In genomic region chr1:938088-938683, GRCh38 we compare ENCODE assay signal across 8 cellular contexts. TPM values are rescaled to one million over a fixed set of nuclear protein-coding genes. Genes with fewer than 3 reads are reported as not detected.
DNase-seq lines count a peak whose midpoint lies in the region; ATAC-seq and TF ChIP-seq lines count a peak whose summit lies in the region.

No MANE protein-coding gene starts in this region.

- H4K91ac ChIP-seq in neuronal stem cell (ENCODE audit: low read depth, low read length, poor library complexity): no peak overlapping the region

- ATAC-seq in activated T-cell treated with anti-CD3 and anti-CD28 coated beads, Interleukin-2, amount 50 U/mL, for 4 hours: no peak
- ATAC-seq in HG03139 (IDR thresholded peaks at IDR 0.05; ENCODE audit: unreplicated experiment) (no peak), HG03159 (IDR thresholded peaks at IDR 0.05; ENCODE audit: unreplicated experiment) (no peak)

- H3K9me3 Mint-ChIP-seq in activated T-cell treated with anti-CD3 and anti-CD28 coated beads, Interleukin-2, amount 50 U/mL, for 4 hours: no peaks in the 10 kb centered on the region

- DNase-seq in DMS53 treated with DMSO at 0.1 percent for 48 hours (lab: John Stamatoyannopoulos, UW; ENCODE audit: unreplicated experiment): peak; percentile 20
- DNase-seq in NAMALWA (ENCODE audit: low spot score): peak; percentile 53
- peak; percentile 56 for DNase-seq in colonic mucosa
- no peak for DNase-seq in neuronal stem cell (ENCODE audit: low spot score)
- DNase-seq in activated T-cell treated with anti-CD3 and anti-CD28 coated beads, Interleukin-2, amount 50 U/mL, for 4 hours: no peak
- DNase-seq in Kasumi-1 (lab: John Stamatoyannopoulos, UW): no peak

- TF ChIP-seq CTCF in colonic mucosa (IDR thresholded peaks at IDR 0.05): peak; percentile 36

- H3K18ac ChIP-seq in neuronal stem cell (ENCODE audit: low read length): no peak overlapping the region

- peaks cover 10% of the 10 kb centered on the region for H3K4me1 Mint-ChIP-seq in activated T-cell treated with anti-CD3 and anti-CD28 coated beads, Interleukin-2, amount 50 U/mL, for 4 hours (ENCODE audit: low read depth)

- no CpG with 5 or more reads among the region's 15 CpGs for WGBS in neuronal stem cell (ENCODE audit: extremely low coverage in 2 of 2, insufficient read length in 2 of 2, insufficient replicate concordance in 1 of 2), 2 donors

- peak overlapping the region; percentile 55 for H2BK15ac ChIP-seq in neuronal stem cell (ENCODE audit: low read length)

- H4K8ac ChIP-seq in neuronal stem cell (ENCODE audit: low read depth, low read length): no peak overlapping the region

- no peak overlapping the region for H3K4me2 ChIP-seq in neuronal stem cell (ENCODE audit: insufficient read depth, low read length, poor library complexity, severe bottlenecking)

- no peaks in the 10 kb centered on the region for H3K36me3 ChIP-seq in colonic mucosa
- no peaks in the 10 kb centered on the region for H3K36me3 ChIP-seq in neuronal stem cell (replicated peaks in 1 of 2; ENCODE audit: control insufficient read depth in 2 of 2, insufficient read depth in 2 of 2, low read length in 2 of 2)

- no peak overlapping the region for H3K9ac ChIP-seq in colonic mucosa (ENCODE audit: low read depth in 2 of 2, low read length in 2 of 2)
- H3K9ac ChIP-seq in neuronal stem cell (ENCODE audit: low read depth, low read length, poor library complexity): peak overlapping the region; percentile 44

- peaks cover 50% of the 10 kb centered on the region for H3K27me3 Mint-ChIP-seq in activated T-cell treated with anti-CD3 and anti-CD28 coated beads, Interleukin-2, amount 50 U/mL, for 4 hours (ENCODE audit: low read depth)

- no peak overlapping the region for H3K14ac ChIP-seq in neuronal stem cell (ENCODE audit: low read length)

- intact Hi-C loops in colonic mucosa (cut with DNase I): loop anchor here (2.0 kb wide), 1 partner anchor 33 kb away; no protein-coding TSS in a partner anchor

- no peak overlapping the region for H2AFZ ChIP-seq in neuronal stem cell (ENCODE audit: low read length)

- no peak overlapping the region for H3K4ac ChIP-seq in neuronal stem cell (ENCODE audit: low read length)

- H3K4me3 Mint-ChIP-seq in activated T-cell treated with anti-CD3 and anti-CD28 coated beads, Interleukin-2, amount 50 U/mL, for 4 hours: no peak overlapping the region

- no peaks in the 10 kb centered on the region for H3K36me3 Mint-ChIP-seq in activated T-cell treated with anti-CD3 and anti-CD28 coated beads, Interleukin-2, amount 50 U/mL, for 4 hours (ENCODE audit: insufficient read depth)

- H3K27me3 ChIP-seq in colonic mucosa (peaks cover 74% of the 10 kb centered on the region), neuronal stem cell (ENCODE audit: control insufficient read depth in 3 of 3, insufficient read depth in 3 of 3, low read depth in 1 of 3, low read length in 3 of 3) (peaks cover 45 to 88% (median 81%) of the 10 kb centered on the region in 3 experiments)

- H3K4me1 ChIP-seq in colonic mucosa: peaks cover 14% of the 10 kb centered on the region
- peaks cover 31 to 34% of the 10 kb centered on the region in 2 donors for H3K4me1 ChIP-seq in neuronal stem cell (ENCODE audit: control insufficient read depth in 2 of 2, insufficient read depth in 1 of 2, low read depth in 1 of 2, low read length in 2 of 2)

- H2BK12ac ChIP-seq in neuronal stem cell (ENCODE audit: low read length): peak overlapping the region; percentile 90

- no peak overlapping the region for H3K27ac ChIP-seq in colonic mucosa
- no peak overlapping the region for H3K27ac ChIP-seq in neuronal stem cell (replicated peaks; ENCODE audit: low read length)

- H2BK5ac ChIP-seq in neuronal stem cell (ENCODE audit: low read length): peak overlapping the region; percentile 53

- no peak overlapping the region for H3K4me3 ChIP-seq in colonic mucosa
- H3K4me3 ChIP-seq in neuronal stem cell (ENCODE audit: low read length in 2 of 2): no peak overlapping the region

- no peak overlapping the region for H2BK120ac ChIP-seq in neuronal stem cell (ENCODE audit: low read depth, low read length)

- H3K23ac ChIP-seq in neuronal stem cell (ENCODE audit: low read depth, low read length, poor library complexity): peak overlapping the region; percentile 95

- H3K9me3 ChIP-seq in colonic mucosa (no peaks in the 10 kb centered on the region), neuronal stem cell (replicated peaks in 1 of 2; ENCODE audit: control insufficient read depth in 2 of 2, insufficient read depth in 1 of 2, low read depth in 1 of 2, low read length in 2 of 2) (peaks cover 0 to 3% of the 10 kb centered on the region in 2 donors)

- H3K79me1 ChIP-seq in neuronal stem cell (ENCODE audit: low read depth, low read length): peaks cover 4% of the 10 kb centered on the region

- peak overlapping the region; percentile 90 for H2AK5ac ChIP-seq in neuronal stem cell (ENCODE audit: low read depth, low read length)

RNA-seq across cellular contexts. Expression of gene SAMD11, which starts 14.5 kb away (rescaled TPM):
- 1 to 10 TPM; 3.0 to 4.2 TPM for total RNA-seq in colonic mucosa
- polyA plus RNA-seq in neuronal stem cell (2013, experiment 1 of 2): 0.21 TPM
- polyA plus RNA-seq in neuronal stem cell (2013, experiment 2 of 2): 0.32 TPM
- not detected for total RNA-seq in activated T-cell treated with anti-CD3 and anti-CD28 coated beads, Interleukin-2, amount 50 U/mL, for 4 hours

RNA-seq across cellular contexts. Expression of gene NOC2L, which starts 20.9 kb away (rescaled TPM):
- total RNA-seq in colonic mucosa: 100 to 1,000 TPM in 1 of 2 donors, 10 to 100 TPM in 1; 46.9 to 127 TPM
- polyA plus RNA-seq in neuronal stem cell (2013, experiment 1 of 2): 33.5 TPM
- polyA plus RNA-seq in neuronal stem cell (2013, experiment 2 of 2): 32.6 TPM
- 100 to 1,000 TPM; 292 to 315 (median 315) TPM for total RNA-seq in activated T-cell treated with anti-CD3 and anti-CD28 coated beads, Interleukin-2, amount 50 U/mL, for 4 hours

RNA-seq across cellular contexts. Expression of gene KLHL17, which starts 22.2 kb away (rescaled TPM):
- total RNA-seq in colonic mucosa: 10 to 100 TPM in 1 of 2 donors, 1 to 10 TPM in 1; 9.9 to 16.7 TPM
- 22.0 TPM for polyA plus RNA-seq in neuronal stem cell (2013, experiment 1 of 2)
- 20.9 TPM for polyA plus RNA-seq in neuronal stem cell (2013, experiment 2 of 2)
- 10 to 100 TPM; 32.1 to 36.6 (median 34.3) TPM for total RNA-seq in activated T-cell treated with anti-CD3 and anti-CD28 coated beads, Interleukin-2, amount 50 U/mL, for 4 hours

RNA-seq across cellular contexts. Expression of gene PLEKHN1, which starts 28.1 kb away (rescaled TPM):
- total RNA-seq in colonic mucosa: under 1 TPM; 0.61 to 0.64 TPM
- 0.07 TPM for polyA plus RNA-seq in neuronal stem cell (2013, experiment 1 of 2)
- polyA plus RNA-seq in neuronal stem cell (2013, experiment 2 of 2): 0.03 TPM
- 1 to 10 TPM; 1.6 to 2.4 (median 1.9) TPM for total RNA-seq in activated T-cell treated with anti-CD3 and anti-CD28 coated beads, Interleukin-2, amount 50 U/mL, for 4 hours

RNA-seq across cellular contexts. Expression of gene PERM1, which starts 43.7 kb away (rescaled TPM):
- not detected for total RNA-seq in colonic mucosa
- polyA plus RNA-seq in neuronal stem cell (2013, experiment 1 of 2): not detected
- 0.01 TPM for polyA plus RNA-seq in neuronal stem cell (2013, experiment 2 of 2)
- not detected for total RNA-seq in activated T-cell treated with anti-CD3 and anti-CD28 coated beads, Interleukin-2, amount 50 U/mL, for 4 hours

Comparison
In these comparisons a context has a peak if more than half of its experiments do, and no peak if none do; other contexts are left out.
1. DNase-seq: peak in DMS53 treated with DMSO at 0.1 percent for 48 hours (single experiment), NAMALWA (single experiment) and colonic mucosa (single experiment); none in neuronal stem cell (single experiment), activated T-cell treated with anti-CD3 and anti-CD28 coated beads, Interleukin-2, amount 50 U/mL, for 4 hours (single experiment) and Kasumi-1 (0 of 2).